In genomic region chr11:116328851-116329250, GRCh38 we compare ENCODE assay signal across 17 cellular contexts.
"Had no signal": no experiment of that assay in that cellular context is flagged by ENCODE, and none has a peak within 500 bp of the region (broad histone marks: within the 10 kb centered on the region; RNA-seq: fewer than 3 reads in every experiment).

No MANE protein-coding gene starts in this region.

- H3K36me3 ChIP-seq: esophagus muscularis mucosa, gastroesophageal sphincter, heart left ventricle, left lung, lower lobe of right lung had no signal

- H3K9me3 Mint-ChIP-seq: mesothelial cell of epicardium had no signal

- H3K27ac ChIP-seq: coronary artery, dorsolateral prefrontal cortex, esophagus muscularis mucosa, foreskin keratinocyte, gastroesophageal sphincter, heart left ventricle, left lung, lower lobe of right lung had no signal

- H3K4me1 ChIP-seq: esophagus muscularis mucosa, gastroesophageal sphincter, heart left ventricle, left lung, lower lobe of right lung had no signal

- H3K36me3 Mint-ChIP-seq: mesothelial cell of epicardium had no signal

- H3K9me3 ChIP-seq: esophagus muscularis mucosa, gastroesophageal sphincter, heart left ventricle, left lung, lower lobe of right lung, mucosa of descending colon had no signal

- ATAC-seq: effector memory CD8-positive, alpha-beta T cell; foreskin keratinocyte; gastroesophageal sphincter; heart left ventricle; left cardiac atrium; left lung; left ventricle myocardium superior; mucosa of descending colon had no signal

- DNase-seq: dermis blood vessel endothelial cell; dorsolateral prefrontal cortex; effector CD8-positive, alpha-beta T cell; effector memory CD8-positive, alpha-beta T cell; foreskin keratinocyte; hippocampal formation; left cardiac atrium; left lung; left ventricle myocardium superior; lower lobe of right lung; mesenchymal stem cell; mucosa of descending colon had no signal

- H3K4me3 ChIP-seq: coronary artery, dorsolateral prefrontal cortex, esophagus muscularis mucosa, gastroesophageal sphincter, heart left ventricle, left lung, lower lobe of right lung, mucosa of descending colon had no signal

- H3K27me3 ChIP-seq: esophagus muscularis mucosa, gastroesophageal sphincter, heart left ventricle, left lung had no signal

- H3K27ac Mint-ChIP-seq: effector memory CD8-positive, alpha-beta T cell; mesothelial cell of epicardium had no signal

- H3K4me3 Mint-ChIP-seq: effector memory CD8-positive, alpha-beta T cell; mesothelial cell of epicardium had no signal

- H3K4me1 Mint-ChIP-seq: mesothelial cell of epicardium had no signal
